In the genomic region with DNA sequence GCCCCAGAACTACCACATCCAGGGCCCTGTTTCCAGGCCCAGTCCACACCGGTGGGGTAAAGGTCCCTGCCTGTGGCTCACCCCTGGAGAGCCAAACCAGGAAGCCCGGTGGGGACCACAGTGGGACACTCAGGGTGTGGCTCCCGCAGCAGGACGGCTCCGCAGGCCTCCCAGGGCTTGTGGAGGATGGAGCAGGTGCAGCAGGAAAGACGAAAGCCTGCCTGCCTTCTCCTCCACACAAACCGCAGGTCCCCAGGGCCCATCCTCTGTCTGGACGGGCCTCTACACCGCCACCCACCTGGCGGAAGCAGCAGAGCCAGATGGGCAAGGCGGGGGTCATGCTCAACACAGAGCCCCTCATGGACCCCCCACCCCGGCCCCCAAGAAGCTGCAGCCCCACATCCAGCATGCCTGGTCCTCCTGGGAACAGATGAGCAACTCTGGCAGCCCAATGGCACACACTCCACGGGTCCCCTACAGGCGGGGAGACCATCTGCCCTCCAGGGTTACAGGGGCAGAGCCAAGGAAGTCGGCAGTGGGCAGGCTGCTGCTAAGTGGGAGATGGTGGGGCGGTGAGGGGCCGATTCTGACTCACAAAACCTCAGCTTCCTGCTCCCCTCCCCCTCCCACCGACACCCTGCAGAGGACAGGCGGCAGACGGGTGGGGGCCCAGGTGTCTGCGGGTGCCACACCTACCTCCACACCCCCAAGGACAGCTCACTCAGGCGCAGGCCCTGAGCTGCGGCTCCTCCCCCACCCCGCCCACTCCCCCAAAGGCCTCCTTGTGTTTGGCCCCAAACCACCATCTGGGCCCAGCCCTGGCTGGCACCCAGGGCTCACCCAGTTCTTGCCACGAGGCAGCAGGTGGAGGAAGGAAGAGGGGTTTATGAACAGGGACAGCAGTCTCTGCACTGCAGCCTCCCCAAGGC, we compare ENCODE assay signal across 8 cellular contexts.
DNase-seq lines count a peak whose midpoint lies in the region; ATAC-seq and TF ChIP-seq lines count a peak whose summit lies in the region.

No MANE protein-coding gene starts in this region.

- H3K27ac ChIP-seq in RWPE2 (ENCODE audit: poor library complexity, severe bottlenecking) = peak overlapping the region; percentile 62

- H3K36me3 ChIP-seq in RWPE2 (ENCODE audit: low read depth) = peaks cover 27% of the 10 kb centered on the region

- no peak overlapping the region for H3K4me3 ChIP-seq in RWPE2 (ENCODE audit: severe bottlenecking)

- H3K4me1 ChIP-seq in RWPE2 (ENCODE audit: insufficient read depth, poor library complexity, severe bottlenecking) = peaks cover 24% of the 10 kb centered on the region

- no peaks in the 10 kb centered on the region for H3K9me3 ChIP-seq in RWPE2 (ENCODE audit: severe bottlenecking)

- TF ChIP-seq CTCF in RWPE2 (IDR thresholded peaks at IDR 0.05; ENCODE audit: poor library complexity, severe bottlenecking) = no peak

- ATAC-seq in GM19438 (IDR thresholded peaks at IDR 0.05; ENCODE audit: low read depth, unreplicated experiment) = peak; percentile 62
- ATAC-seq in HG03571 (IDR thresholded peaks at IDR 0.05; ENCODE audit: unreplicated experiment) = peak; percentile 44
- peak; percentile 85 for ATAC-seq in RWPE2 (ENCODE audit: low read depth)

- H3K27me3 ChIP-seq in RWPE2 (ENCODE audit: insufficient read depth, poor library complexity, severe bottlenecking) = no peaks in the 10 kb centered on the region

- DNase-seq in COR-L47 (lab: John Stamatoyannopoulos, UW) (peak; percentile 95), RWPE2 (ENCODE audit: low spot score) (peak; percentile 93), iPS-NIHi7 (ENCODE audit: extremely low spot score) (peak; percentile 87), hippocampal formation (lab: John Stamatoyannopoulos, UW) (no peak)
- peak; percentile 97 for DNase-seq in activated effector memory CD4-positive, alpha-beta T cell treated with anti-CD3 and anti-CD28 coated beads, Interleukin-2, amount 50 U/mL, for 16 hours
- DNase-seq in stimulated activated CD8-positive, alpha-beta memory T cell treated with anti-CD3 and anti-CD28 coated beads, Interleukin-2, amount 100 ng/mL, for 1 hour (ENCODE audit: low read depth in 2 of 2) = peak; percentile 92 to 97

Comparison
In these comparisons a context has a peak if more than half of its experiments do, and no peak if none do; other contexts are left out.
1. DNase-seq: peak in COR-L47 (single experiment), RWPE2 (single experiment), activated effector memory CD4-positive, alpha-beta T cell treated with anti-CD3 and anti-CD28 coated beads, Interleukin-2, amount 50 U/mL, for 16 hours (single experiment), iPS-NIHi7 (single experiment) and stimulated activated CD8-positive, alpha-beta memory T cell treated with anti-CD3 and anti-CD28 coated beads, Interleukin-2, amount 100 ng/mL, for 1 hour (2 of 2); none in hippocampal formation (0 of 2).
2. Peak in every context shown above with its lines, with median percentiles within 50 percentile points of each other: ATAC-seq.